ENCODE assay signal across 1 cellular context in genomic region chr17:13513039-13513405, GRCh38.
TF ChIP-seq lines count a peak whose summit lies in the region.

No MANE protein-coding gene starts in this region.

TF ChIP-seq in K562, 482 proteins besides CTCF, POLR2A, EP300 and RAD21 (continued from another document and continues in another):
- TF ChIP-seq AFF1 (IDR thresholded peaks at IDR 0.05; ENCODE audit: low read depth in 1 of 2, partially characterized antibody in 2 of 2) (peak; percentile 29 to 33), FOXK2 (conservative IDR thresholded peaks at IDR 0.05 in 1 of 2, IDR thresholded peaks at IDR 0.05 in 1 of 2; ENCODE audit: low read depth in 2 of 2) (peak; percentile 59 to 72), NRF1 (conservative IDR thresholded peaks at IDR 0.05 in 1 of 2, IDR thresholded peaks at IDR 0.05 in 1 of 2) (no peak), PRDM10 (IDR thresholded peaks at IDR 0.05; ENCODE audit: partially characterized antibody) (peak; percentile 54), CREB1 (IDR thresholded peaks at IDR 0.05) (no peak), CREB1 (CRISPR knock-in tag; IDR thresholded peaks at IDR 0.05) (no peak), HMG20A (CRISPR knock-in tag; conservative IDR thresholded peaks at IDR 0.05) (no peak), LEF1 (IDR thresholded peaks at IDR 0.05) (no peak), SMARCB1 (IDR thresholded peaks at IDR 0.05; ENCODE audit: insufficient read length, low read depth) (no peak), EHMT2 (IDR thresholded peaks at IDR 0.05) (no peak), VEZF1 (CRISPR knock-in tag; IDR thresholded peaks at IDR 0.05) (peak; percentile 37; the same call in 1 of the 2 replicates), NR1H2 (CRISPR knock-in tag; IDR thresholded peaks at IDR 0.05) (no peak), TEAD4 (IDR thresholded peaks at IDR 0.05; ENCODE audit: low read length) (no peak), TEAD4 (CRISPR knock-in tag; IDR thresholded peaks at IDR 0.05; ENCODE audit: borderline replicate concordance) (no peak), L3MBTL2 (IDR thresholded peaks at IDR 0.05) (peak; percentile 32; the same call in 1 of the 2 replicates), ZNF277 (CRISPR knock-in tag; IDR thresholded peaks at IDR 0.05; ENCODE audit: borderline replicate concordance) (no peak), SNIP1 (IDR thresholded peaks at IDR 0.05; ENCODE audit: low read depth) (no peak), KLF13 (tag; IDR thresholded peaks at IDR 0.05; ENCODE audit: borderline replicate concordance, low read depth) (no peak), ZBTB9 (CRISPR knock-in tag; IDR thresholded peaks at IDR 0.05) (no peak), SRSF7 (optimal IDR thresholded peaks at IDR 0.05; ENCODE audit: low read depth, low read length) (no peak), ZEB2 (IDR thresholded peaks at IDR 0.05) (no peak), SP2 (IDR thresholded peaks at IDR 0.05; ENCODE audit: extremely low read depth, low read depth, low read length, poor library complexity, severe bottlenecking) (no peak), NR2C1 (IDR thresholded peaks at IDR 0.05) (no peak), NR2C1 (tag; IDR thresholded peaks at IDR 0.05) (no peak), PRMT5 (CRISPR knock-in tag; IDR thresholded peaks at IDR 0.05) (no peak), HDAC1 (IDR thresholded peaks at IDR 0.05) (peak in 1 of 2 experiments; percentile 41; a peak in 1 of 4 replicates), EP400 (IDR thresholded peaks at IDR 0.05) (no peak), TAF15 (IDR thresholded peaks at IDR 0.05; ENCODE audit: low read depth, low read length) (no peak), E2F3 (CRISPR knock-in tag; IDR thresholded peaks at IDR 0.05) (no peak), PKNOX1 (IDR thresholded peaks at IDR 0.05) (peak; percentile 49), SMAD2 (IDR thresholded peaks at IDR 0.05; ENCODE audit: low read depth, low read length) (no peak), CEBPB (tag; IDR thresholded peaks at IDR 0.05) (no peak), ZNF740 (CRISPR knock-in tag; IDR thresholded peaks at IDR 0.05) (no peak), ZNF740 (tag; IDR thresholded peaks at IDR 0.05) (0 out of 4 replicates have a peak, but pooled peaks of 1 of the 2 experiments have one; percentile 14), MXD1 (CRISPR knock-in tag; IDR thresholded peaks at IDR 0.05; ENCODE audit: borderline replicate concordance, poor library complexity, severe bottlenecking) (no peak), SP1 (CRISPR knock-in tag; IDR thresholded peaks at IDR 0.05) (no peak), ZFP1 (CRISPR knock-in tag; IDR thresholded peaks at IDR 0.05) (no peak), SAP30 (IDR thresholded peaks at IDR 0.05; ENCODE audit: borderline replicate concordance, insufficient read depth, low read depth, low read length, poor library complexity, severe bottlenecking) (no peak), CCNT2 (IDR thresholded peaks at IDR 0.05; ENCODE audit: borderline replicate concordance, extremely low read depth, insufficient read length, low read depth, low read length) (no peak), DLX4 (CRISPR knock-in tag; IDR thresholded peaks at IDR 0.05) (no peak), KDM2B (CRISPR knock-in tag; IDR thresholded peaks at IDR 0.05) (no peak), THAP7 (CRISPR knock-in tag; IDR thresholded peaks at IDR 0.05) (no peak), RCOR1 (IDR thresholded peaks at IDR 0.05; ENCODE audit: borderline replicate concordance in 1 of 2, low read depth in 2 of 2, low read length in 2 of 2) (no peak), ZNF282 (CRISPR knock-in tag; IDR thresholded peaks at IDR 0.05) (no peak), CXXC5 (CRISPR knock-in tag; IDR thresholded peaks at IDR 0.05) (peak; percentile 42; the same call in 1 of the 2 replicates), MEF2A (IDR thresholded peaks at IDR 0.05; ENCODE audit: control insufficient read depth, low read depth, low read length) (no peak), MBD1 (CRISPR knock-in tag; IDR thresholded peaks at IDR 0.05) (no peak), ZNF184 (CRISPR knock-in tag; IDR thresholded peaks at IDR 0.05) (no peak), TFAM (CRISPR knock-in tag; conservative IDR thresholded peaks at IDR 0.05) (no peak), POLR3G (IDR thresholded peaks at IDR 0.05; ENCODE audit: extremely low read depth, insufficient read length, insufficient replicate concordance) (no peak)
